In genomic region chr7:97006146-97006950, GRCh38 we compare ENCODE assay signal across 9 cellular contexts. TPM values are rescaled to one million over a fixed set of nuclear protein-coding genes. Genes with fewer than 3 reads are reported as not detected.
DNase-seq lines count a peak whose midpoint lies in the region; ATAC-seq and TF ChIP-seq lines count a peak whose summit lies in the region.
"Had no signal": no experiment of that assay in that cellular context is flagged by ENCODE, and none has a peak within 500 bp of the region (broad histone marks: within the 10 kb centered on the region; RNA-seq: fewer than 3 reads in every experiment).

No MANE protein-coding gene starts in this region.

- no peak overlapping the region for H3K27ac ChIP-seq in brain microvascular endothelial cell

- peak; percentile 58 for ATAC-seq in HG02852 (IDR thresholded peaks at IDR 0.05; ENCODE audit: unreplicated experiment)
- ATAC-seq in stimulated activated naive CD8-positive, alpha-beta T cell treated with anti-CD3 and anti-CD28 coated beads, Interleukin-15, amount 100 ng/mL, for 72 hours, result peak; percentile 82

- H3K4me3 Mint-ChIP-seq in stimulated activated naive CD8-positive, alpha-beta T cell treated with anti-CD3 and anti-CD28 coated beads, Interleukin-15, amount 100 ng/mL, for 72 hours, result peak overlapping the region; percentile 81 to 87

- in situ Hi-C loops in GM13976 (cut with MboI; ENCODE audit: low sequenced_read_pairs, unreplicated experiment), result no loop called here
- in situ Hi-C loops in brain microvascular endothelial cell (cut with HindIII; ENCODE audit: low pct_ligation_motif_present, low sequenced_read_pairs), result no loop called here

- H3K36me3 ChIP-seq in brain microvascular endothelial cell (replicated peaks) (no peaks in the 10 kb centered on the region), kidney epithelial cell (ENCODE audit: control insufficient read depth, insufficient read depth, low read length) (no peaks in the 10 kb centered on the region)

- H3K9me3 Mint-ChIP-seq in stimulated activated naive CD8-positive, alpha-beta T cell treated with anti-CD3 and anti-CD28 coated beads, Interleukin-15, amount 100 ng/mL, for 72 hours, result no peaks in the 10 kb centered on the region

- peaks cover 99% of the 10 kb centered on the region for H3K27me3 Mint-ChIP-seq in stimulated activated naive CD8-positive, alpha-beta T cell treated with anti-CD3 and anti-CD28 coated beads, Interleukin-15, amount 100 ng/mL, for 72 hours

- peak overlapping the region in 1 of 2 donors; percentile 48 for H3K27ac Mint-ChIP-seq in stimulated activated naive CD8-positive, alpha-beta T cell treated with anti-CD3 and anti-CD28 coated beads, Interleukin-15, amount 100 ng/mL, for 72 hours

- DNase-seq in GM13976 (ENCODE audit: low spot score) (peak; percentile 66), NCI-H526 treated with DMSO at 0.1 percent for 48 hours (lab: John Stamatoyannopoulos, UW) (peak; percentile 81), brain microvascular endothelial cell (no peak), kidney epithelial cell (ENCODE audit: low read depth) (no peak), NCI-H2081 (lab: John Stamatoyannopoulos, UW) (no peak), SKM-1 (lab: John Stamatoyannopoulos, UW; ENCODE audit: unreplicated experiment) (no peak)
- peak; percentile 48 to 53 for DNase-seq in stimulated activated naive CD8-positive, alpha-beta T cell treated with anti-CD3 and anti-CD28 coated beads, Interleukin-15, amount 100 ng/mL, for 72 hours

- TF ChIP-seq CTCF in GM13976 (IDR thresholded peaks at IDR 0.05; ENCODE audit: borderline replicate concordance, control extremely low read depth, extremely low read depth, insufficient read depth, missing control alignments), result no peak
- no peak for TF ChIP-seq CTCF in brain microvascular endothelial cell (IDR thresholded peaks at IDR 0.05; ENCODE audit: low read depth, low read length, missing control alignments)
- TF ChIP-seq CTCF in kidney epithelial cell (IDR thresholded peaks at IDR 0.05; ENCODE audit: insufficient read depth, low read length, poor library complexity, severe bottlenecking), result no peak

- H3K4me3 ChIP-seq in brain microvascular endothelial cell (ENCODE audit: low read depth, low read length) (peak overlapping the region; percentile 36), kidney epithelial cell (ENCODE audit: low read depth, low read length) (peak overlapping the region; percentile 19)

- peaks cover 93% of the 10 kb centered on the region for H3K27me3 ChIP-seq in brain microvascular endothelial cell (replicated peaks)
- H3K27me3 ChIP-seq in kidney epithelial cell (ENCODE audit: control insufficient read depth, insufficient read depth, low read length), result peaks cover 87% of the 10 kb centered on the region

- peaks cover 34% of the 10 kb centered on the region for H3K4me1 Mint-ChIP-seq in stimulated activated naive CD8-positive, alpha-beta T cell treated with anti-CD3 and anti-CD28 coated beads, Interleukin-15, amount 100 ng/mL, for 72 hours

RNA-seq across cellular contexts. Expression of gene DLX6, which starts 1.0 kb away (rescaled TPM):
- not detected in 2 replicates for total RNA-seq in kidney epithelial cell
- total RNA-seq: T-helper 1 cell treated with Interleukin-12 subunit alpha and Interleukin-12 subunit beta and Interleukin-4 antibody, amounts not matched to agents 30 ng/mL and 1 ng/mL, for 36 hours had no signal

RNA-seq across cellular contexts. Expression of gene DLX5, which starts 18.3 kb away (rescaled TPM):
- total RNA-seq in kidney epithelial cell, result not detected in 2 replicates
- total RNA-seq: T-helper 1 cell treated with Interleukin-12 subunit alpha and Interleukin-12 subunit beta and Interleukin-4 antibody, amounts not matched to agents 30 ng/mL and 1 ng/mL, for 36 hours had no signal

Comparison
In these comparisons a context has a peak if more than half of its experiments do, and no peak if none do; other contexts are left out.
1. DNase-seq: peak in GM13976 (single experiment), NCI-H526 treated with DMSO at 0.1 percent for 48 hours (single experiment) and stimulated activated naive CD8-positive, alpha-beta T cell treated with anti-CD3 and anti-CD28 coated beads, Interleukin-15, amount 100 ng/mL, for 72 hours (2 of 2); none in brain microvascular endothelial cell (single experiment), kidney epithelial cell (single experiment), NCI-H2081 (0 of 2) and SKM-1 (single experiment).